Comparison of ENCODE assay signal across 14 cellular contexts in genomic region chr16:70391881-70392481, GRCh38. TPM values are rescaled to one million over a fixed set of nuclear protein-coding genes. Genes with fewer than 3 reads are reported as not detected.
A peak's percentile ranks its signal among the peaks of the same experiment; 100 is the strongest.
DNase-seq lines count a peak whose midpoint lies in the region; ATAC-seq, FAIRE-seq and TF ChIP-seq lines count a peak whose summit lies in the region.
"Had no signal": no experiment of that assay in that cellular context is flagged by ENCODE, and none has a peak within 500 bp of the region (broad histone marks: within the 10 kb centered on the region; RNA-seq: fewer than 3 reads in every experiment).

No MANE protein-coding gene starts in this region.

- no peak overlapping the region for H3K4me3 ChIP-seq in HepG2 (replicated peaks in 1 of 3; ENCODE audit: insufficient read depth in 1 of 3, low read depth in 2 of 3, low read length in 3 of 3)
- no peak overlapping the region for H3K4me3 ChIP-seq in right lobe of liver
- no peak overlapping the region for H3K4me3 ChIP-seq in astrocyte of the spinal cord (ENCODE audit: low read depth, low read length)
- no peak overlapping the region for H3K4me3 ChIP-seq in left ventricle myocardium inferior
- no peak overlapping the region for H3K4me3 ChIP-seq in transverse colon

- in situ Hi-C loops in HepG2 (cut with HindIII; ENCODE audit: extremely low pct_ligation_motif_present, low pct_unique_long_range_greater_than_20kb): no loop called here
- in situ Hi-C loops in astrocyte of the spinal cord (cut with HindIII; ENCODE audit: low sequenced_read_pairs): no loop called here
- in situ Hi-C loops in transverse colon (cut with MboI; ENCODE audit: low pct_ligation_motif_present in 1 of 4, low pct_unique_long_range_greater_than_20kb in 1 of 4, low sequenced_read_pairs in 3 of 4): loop anchor here in 1 of 4 donors (10.0 kb wide), 1 partner anchor 53 kb away; no protein-coding TSS in a partner anchor

- H2AFZ ChIP-seq in HepG2 (ENCODE audit: low read length): no peak overlapping the region

- CTCF ChIA-PET in HepG2 (lab: Yijun Ruan, JAX; ENCODE audit: low intra/inter-chr PET ratio, low total read pairs): no interaction called here
- CTCF ChIA-PET in CD4-positive, alpha-beta T cell (lab: Charles Lee): no interaction called here

- no peak for FAIRE-seq in HepG2 (lab: Jason Lieb, UNC)
- FAIRE-seq: GM12892 had no signal

- H3K27me3 Mint-ChIP-seq in CD4-positive, alpha-beta T cell: no peaks in the 10 kb centered on the region

- H3K36me3 Mint-ChIP-seq in CD4-positive, alpha-beta T cell (ENCODE audit: low read depth): peaks cover 16% of the 10 kb centered on the region

- peaks cover 16 to 45% of the 10 kb centered on the region in 2 experiments for H3K36me3 ChIP-seq in HepG2 (replicated peaks in 1 of 2; ENCODE audit: control insufficient read depth in 1 of 2, insufficient read depth in 2 of 2, low read length in 2 of 2)
- peaks cover 0 to 12% (median 0%) of the 10 kb centered on the region in 4 donors for H3K36me3 ChIP-seq in right lobe of liver
- H3K36me3 ChIP-seq in left ventricle myocardium inferior: peaks cover 27% of the 10 kb centered on the region
- H3K36me3 ChIP-seq in transverse colon: no peaks in the 10 kb centered on the region

- H3K79me2 ChIP-seq in HepG2 (ENCODE audit: insufficient read depth, low read length): no peaks in the 10 kb centered on the region

- no peak for TF ChIP-seq RAD21 in HepG2 (CRISPR knock-in tag; IDR thresholded peaks at IDR 0.05)

- no peaks in the 10 kb centered on the region for H3K9me3 Mint-ChIP-seq in CD4-positive, alpha-beta T cell
- H3K9me3 Mint-ChIP-seq: nephron had no signal

- no peaks in the 10 kb centered on the region for H3K4me1 Mint-ChIP-seq in CD4-positive, alpha-beta T cell (ENCODE audit: low read depth)
- H3K4me1 Mint-ChIP-seq: nephron had no signal

- TF ChIP-seq CTCF in HepG2 (CRISPR knock-in tag; IDR thresholded peaks at IDR 0.05) (no peak), right lobe of liver (IDR thresholded peaks at IDR 0.05) (no peak), astrocyte of the spinal cord (IDR thresholded peaks at IDR 0.05; ENCODE audit: low read depth, low read length) (no peak), left ventricle myocardium inferior (IDR thresholded peaks at IDR 0.05; ENCODE audit: borderline replicate concordance) (no peak), transverse colon (IDR thresholded peaks at IDR 0.05) (no peak)
- TF ChIP-seq CTCF in CD4-positive, alpha-beta T cell (IDR thresholded peaks at IDR 0.05): no peak

- no peak overlapping the region for H3K4me3 Mint-ChIP-seq in CD4-positive, alpha-beta T cell
- H3K4me3 Mint-ChIP-seq: nephron had no signal

- TF ChIP-seq EP300 in HepG2 (IDR thresholded peaks at IDR 0.05; ENCODE audit: low read depth in 2 of 2, low read length in 2 of 2): no peak
- no peak for TF ChIP-seq EP300 in HepG2 (CRISPR knock-in tag; IDR thresholded peaks at IDR 0.05; ENCODE audit: borderline replicate concordance)
- TF ChIP-seq EP300 in transverse colon (IDR thresholded peaks at IDR 0.05; ENCODE audit: low read depth): no peak

- H3K9me3 ChIP-seq in HepG2 (ENCODE audit: low read length): no peaks in the 10 kb centered on the region
- no peaks in the 10 kb centered on the region for H3K9me3 ChIP-seq in right lobe of liver
- no peaks in the 10 kb centered on the region for H3K9me3 ChIP-seq in left ventricle myocardium inferior (replicated peaks)
- no peaks in the 10 kb centered on the region for H3K9me3 ChIP-seq in transverse colon
- no peaks in the 10 kb centered on the region for H3K9me3 ChIP-seq in CD4-positive, alpha-beta T cell (ENCODE audit: control insufficient read depth, low read length)

- H3K27me3 ChIP-seq in HepG2 (ENCODE audit: control insufficient read depth in 1 of 2, insufficient read depth in 2 of 2, low read length in 2 of 2) (no peaks in the 10 kb centered on the region), right lobe of liver (no peaks in the 10 kb centered on the region), left ventricle myocardium inferior (ENCODE audit: low read depth) (no peaks in the 10 kb centered on the region), transverse colon (no peaks in the 10 kb centered on the region)
- no peaks in the 10 kb centered on the region for H3K27me3 ChIP-seq in CD4-positive, alpha-beta T cell (ENCODE audit: control insufficient read depth, insufficient read depth, low read length)

- ATAC-seq in HepG2 (no peak), right lobe of liver (no peak), GM19452 (IDR thresholded peaks at IDR 0.05; ENCODE audit: unreplicated experiment) (no peak)
- no peak for ATAC-seq in CD4-positive, alpha-beta T cell (ENCODE audit: poor library complexity)

- no peak for TF ChIP-seq POLR2A in HepG2 (IDR thresholded peaks at IDR 0.05; ENCODE audit: insufficient read depth in 1 of 2, low read depth in 2 of 2, low read length in 2 of 2)
- TF ChIP-seq POLR2A in right lobe of liver (IDR thresholded peaks at IDR 0.05): no peak
- TF ChIP-seq POLR2A in transverse colon (IDR thresholded peaks at IDR 0.05): no peak

- H3K27ac Mint-ChIP-seq in CD4-positive, alpha-beta T cell: no peak overlapping the region
- H3K27ac Mint-ChIP-seq: nephron had no signal

- DNase-seq in HepG2 (ENCODE audit: low spot score): no peak
- no peak for DNase-seq in right lobe of liver
- peak; percentile 48 for DNase-seq in astrocyte of the spinal cord (ENCODE audit: low read depth, low spot score)
- peak; percentile 33 for DNase-seq in left ventricle myocardium inferior
- DNase-seq in transverse colon: no peak
- DNase-seq in activated CD4-positive, alpha-beta T cell treated with anti-CD3 and anti-CD28 coated beads for 4 hours: no peak
- DNase-seq in CD4-positive, alpha-beta T cell: no peak
- DNase-seq: activated CD4-positive, CD25-positive, alpha-beta regulatory T cell treated with anti-CD3 and anti-CD28 coated beads, Interleukin-2, amount 50 U/mL, for 72 hours; AML-193; NCI-H1417 treated with DMSO at 0.1 percent for 48 hours; RPMI8226 had no signal

- no peak overlapping the region for H3K9ac ChIP-seq in HepG2 (ENCODE audit: insufficient read depth, low read depth, low read length)

- no peaks in the 10 kb centered on the region; the same call in 1 of the 2 replicates for H4K20me1 ChIP-seq in HepG2 (ENCODE audit: insufficient read depth, low read length)

- BruUV-seq in HepG2 (replicated peaks; lab: Mats Ljungman, UMichigan): no TSS peak

- POLR2A ChIA-PET in HepG2 (lab: Yijun Ruan, JAX): interaction anchor here (1.7 to 4.2 kb wide), 2 partner anchors 11 to 36 kb away, joined by 5 to 21 read pairs; no protein-coding TSS in a partner anchor
- POLR2A ChIA-PET in CD4-positive, alpha-beta T cell (lab: Charles Lee): interaction anchor here (1.8 kb wide), 1 partner anchor 11 kb away, joined by 5 read pairs; no protein-coding TSS in a partner anchor

- WGBS in HepG2 (ENCODE audit: low lambda C conversion rate): 94% methylated on average over 6 of the region's 7 CpGs
- 90% methylated on average over 3 of the region's 7 CpGs for WGBS in right lobe of liver (ENCODE audit: insufficient coverage, low coverage, low lambda C conversion rate, missing lambda C conversion rate)
- WGBS in transverse colon (ENCODE audit: low coverage in 1 of 2), 2 donors: 85% methylated on average over 7 of the region's 7 CpGs; no CpG with 5 or more reads in 1 of the 2 donors

- intact Hi-C loops in HepG2 (cut with micrococcal nuclease; ENCODE audit: unreplicated experiment): no loop called here
- intact Hi-C loops in right lobe of liver (cut with DNase I): loop anchor here (5.0 kb wide), 2 partner anchors 75 to 80 kb away; no protein-coding TSS in a partner anchor
- intact Hi-C loops in left ventricle myocardium inferior (cut with micrococcal nuclease): no loop called here
- intact Hi-C loops in transverse colon (cut with DNase I; ENCODE audit: low total_unique reads): no loop called here
- intact Hi-C loops in CD4-positive, alpha-beta T cell (cut with DNase I, micrococcal nuclease): no loop called here

- no peak overlapping the region for H3K27ac ChIP-seq in HepG2 (ENCODE audit: extremely low read length, insufficient read depth, low read length)
- H3K27ac ChIP-seq in right lobe of liver: no peak overlapping the region
- no peak overlapping the region for H3K27ac ChIP-seq in left ventricle myocardium inferior (replicated peaks)
- H3K27ac ChIP-seq in transverse colon: no peak overlapping the region
- H3K27ac ChIP-seq in CD4-positive, alpha-beta T cell (ENCODE audit: low read depth, low read length): no peak overlapping the region

- no peak overlapping the region for H3K4me2 ChIP-seq in HepG2 (ENCODE audit: low read depth, low read length)

- peaks cover 4% of the 10 kb centered on the region; the same call in 1 of the 2 replicates for H3K4me1 ChIP-seq in HepG2 (ENCODE audit: insufficient read depth, low read length)
- no peaks in the 10 kb centered on the region for H3K4me1 ChIP-seq in right lobe of liver
- H3K4me1 ChIP-seq in left ventricle myocardium inferior: peaks cover 27% of the 10 kb centered on the region
- peaks cover 0 to 9% (median 3%) of the 10 kb centered on the region in 4 donors for H3K4me1 ChIP-seq in transverse colon

RNA-seq across cellular contexts. Expression of gene DDX19A, which starts 45.3 kb away (rescaled TPM):
- total RNA-seq in HepG2 (2016; rRNA removed; fragmentation: Illumina TruSeq; extraction: Trizol): 76.9 and 92.4 TPM in 2 replicates
- 16.1 and 17.3 TPM in 2 replicates for total RNA-seq in HepG2 (2016; cell fraction: cytosol; rRNA removed; fragmentation: Illumina TruSeq; extraction: Trizol; ENCODE audit: low read depth)
- total RNA-seq in HepG2 (2016; cell fraction: insoluble cytoplasmic fraction; rRNA removed; fragmentation: Illumina TruSeq; extraction: Trizol): 76.3 and 93.5 TPM in 2 replicates
- total RNA-seq in HepG2 (2016; cell fraction: membrane; rRNA removed; fragmentation: Illumina TruSeq; extraction: Trizol): 22.7 and 23.6 TPM in 2 replicates
- total RNA-seq in HepG2 (2016; cell fraction: nucleus; rRNA removed; fragmentation: Illumina TruSeq; extraction: Trizol): 54.0 and 63.3 TPM in 2 replicates
- 41.4 and 43.9 TPM in 2 replicates for polyA plus RNA-seq in HepG2 (2011; rRNA removed)
- 42.7 and 50.0 TPM in 2 replicates for polyA plus RNA-seq in HepG2 (2011; cell fraction: cytosol; rRNA removed)
- 26.1 and 32.0 TPM in 2 replicates for polyA plus RNA-seq in HepG2 (2011; cell fraction: nucleus; rRNA removed)
- 34.4 and 41.8 TPM in 2 replicates for polyA plus RNA-seq in HepG2 (2012)
- 4.2 and 4.8 TPM in 2 replicates for polyA plus RNA-seq in HepG2 (2016; cell fraction: cytosol; fragmentation: Illumina TruSeq; extraction: Trizol; ENCODE audit: low read depth)
- polyA plus RNA-seq in HepG2 (2016; cell fraction: insoluble cytoplasmic fraction; fragmentation: Illumina TruSeq; extraction: Trizol; ENCODE audit: low read depth): 86.5 and 94.7 TPM in 2 replicates
- polyA plus RNA-seq in HepG2 (2016; cell fraction: membrane; fragmentation: Illumina TruSeq; extraction: Trizol; ENCODE audit: low read depth): 10.6 and 11.5 TPM in 2 replicates
- 62.8 and 66.6 TPM in 2 replicates for polyA plus RNA-seq in HepG2 (2016; cell fraction: nucleus; fragmentation: Illumina TruSeq; extraction: Trizol; ENCODE audit: insufficient read depth, low read depth)
- 57.7 and 87.7 TPM in 2 replicates for polyA minus RNA-seq in HepG2 (2011; rRNA and poly(A)+ RNA removed; ENCODE audit: low replicate concordance)
- polyA minus RNA-seq in HepG2 (2011; cell fraction: cytosol; rRNA and poly(A)+ RNA removed): 42.7 and 56.5 TPM in 2 replicates
- polyA minus RNA-seq in HepG2 (2011; cell fraction: nucleus; rRNA and poly(A)+ RNA removed): 57.8 and 68.4 TPM in 2 replicates
- 10 to 100 TPM; 14.0 to 30.0 (median 18.1) TPM for total RNA-seq in right lobe of liver
- total RNA-seq in left ventricle myocardium inferior: 27.1 TPM
- total RNA-seq in transverse colon: 100 to 1,000 TPM in 1 of 4 donors, 10 to 100 TPM in 3; 14.9 to 102 (median 19.8) TPM
- total RNA-seq in CD4-positive, alpha-beta T cell: 10 to 100 TPM; 57.1 to 57.3 TPM

RNA-seq across cellular contexts. Expression of gene ST3GAL2, which starts 46.9 kb away (rescaled TPM):
- total RNA-seq in HepG2 (2016; rRNA removed; fragmentation: Illumina TruSeq; extraction: Trizol) (17.8 and 24.9 TPM in 2 replicates), right lobe of liver (10 to 100 TPM; 10.4 to 16.7 (median 14.5) TPM), left ventricle myocardium inferior (22.3 TPM), transverse colon (10 to 100 TPM in 2 of 4 donors, 1 to 10 TPM in 2; 2.6 to 16.5 (median 8.5) TPM)
- 3.6 TPM in 2 replicates for total RNA-seq in HepG2 (2016; cell fraction: cytosol; rRNA removed; fragmentation: Illumina TruSeq; extraction: Trizol; ENCODE audit: low read depth)
- total RNA-seq in HepG2 (2016; cell fraction: insoluble cytoplasmic fraction; rRNA removed; fragmentation: Illumina TruSeq; extraction: Trizol): 15.8 and 25.9 TPM in 2 replicates
- 14.6 and 18.9 TPM in 2 replicates for total RNA-seq in HepG2 (2016; cell fraction: membrane; rRNA removed; fragmentation: Illumina TruSeq; extraction: Trizol)
- total RNA-seq in HepG2 (2016; cell fraction: nucleus; rRNA removed; fragmentation: Illumina TruSeq; extraction: Trizol): 15.0 and 18.9 TPM in 2 replicates
- polyA plus RNA-seq in HepG2 (2011; rRNA removed): 16.3 and 17.0 TPM in 2 replicates
- 10.9 and 15.5 TPM in 2 replicates for polyA plus RNA-seq in HepG2 (2011; cell fraction: cytosol; rRNA removed)
- 14.6 and 16.7 TPM in 2 replicates for polyA plus RNA-seq in HepG2 (2011; cell fraction: nucleus; rRNA removed)
- 13.3 and 16.9 TPM in 2 replicates for polyA plus RNA-seq in HepG2 (2012)
- 2.3 and 2.9 TPM in 2 replicates for polyA plus RNA-seq in HepG2 (2016; cell fraction: cytosol; fragmentation: Illumina TruSeq; extraction: Trizol; ENCODE audit: low read depth)
- polyA plus RNA-seq in HepG2 (2016; cell fraction: insoluble cytoplasmic fraction; fragmentation: Illumina TruSeq; extraction: Trizol; ENCODE audit: low read depth): 20.4 and 21.6 TPM in 2 replicates
- 11.6 and 11.9 TPM in 2 replicates for polyA plus RNA-seq in HepG2 (2016; cell fraction: membrane; fragmentation: Illumina TruSeq; extraction: Trizol; ENCODE audit: low read depth)
- 22.8 and 26.4 TPM in 2 replicates for polyA plus RNA-seq in HepG2 (2016; cell fraction: nucleus; fragmentation: Illumina TruSeq; extraction: Trizol; ENCODE audit: insufficient read depth, low read depth)
- 49.4 and 94.6 TPM in 2 replicates for polyA minus RNA-seq in HepG2 (2011; rRNA and poly(A)+ RNA removed; ENCODE audit: low replicate concordance)
- polyA minus RNA-seq in HepG2 (2011; cell fraction: cytosol; rRNA and poly(A)+ RNA removed): 25.8 and 27.6 TPM in 2 replicates
- 22.4 and 31.0 TPM in 2 replicates for polyA minus RNA-seq in HepG2 (2011; cell fraction: nucleus; rRNA and poly(A)+ RNA removed)
- 10 to 100 TPM in 1 of 2 experiments, 1 to 10 TPM in 1; 9.8 to 11.1 TPM for total RNA-seq in CD4-positive, alpha-beta T cell

Comparison
In these comparisons a context has a peak if more than half of its experiments do, and no peak if none do; other contexts are left out.
1. intact Hi-C loops: an anchor here in right lobe of liver (5.0 kb wide); none called in HepG2, left ventricle myocardium inferior, transverse colon and CD4-positive, alpha-beta T cell.
2. DNase-seq: peak in astrocyte of the spinal cord (single experiment) and left ventricle myocardium inferior (single experiment); none in HepG2 (single experiment), right lobe of liver (0 of 3), transverse colon (single experiment), activated CD4-positive, alpha-beta T cell treated with anti-CD3 and anti-CD28 coated beads for 4 hours (0 of 2) and CD4-positive, alpha-beta T cell (0 of 10).